In genomic region chr7:17207220-17207619, GRCh38 we compare ENCODE assay signal across 18 cellular contexts.
DNase-seq lines count a peak whose midpoint lies in the region; ATAC-seq, FAIRE-seq and TF ChIP-seq lines count a peak whose summit lies in the region.
"Had no signal": no experiment of that assay in that cellular context is flagged by ENCODE, and none has a peak within 500 bp of the region (broad histone marks: within the 10 kb centered on the region; RNA-seq: fewer than 3 reads in every experiment).

No MANE protein-coding gene starts in this region.

- H3K36me3 ChIP-seq in Caco-2 (ENCODE audit: control insufficient read depth, insufficient read depth, low read length) (no peaks in the 10 kb centered on the region), bronchial epithelial cell (ENCODE audit: control insufficient read depth, insufficient read depth, low read length) (no peaks in the 10 kb centered on the region), keratinocyte (ENCODE audit: control insufficient read depth in 2 of 2, extremely low read depth in 1 of 2, insufficient read depth in 2 of 2, low read length in 2 of 2) (no peaks in the 10 kb centered on the region)
- H3K36me3 ChIP-seq: ovary had no signal

- H3K9me3 Mint-ChIP-seq in Caco-2 (ENCODE audit: unreplicated experiment), result no peaks in the 10 kb centered on the region

- H3K9me1 ChIP-seq in keratinocyte (ENCODE audit: control insufficient read depth, extremely low read depth, insufficient read depth, low read length), result no peaks in the 10 kb centered on the region

- H3K27ac ChIP-seq in keratinocyte (ENCODE audit: control insufficient read depth, insufficient read depth, low read length), result no peak overlapping the region
- H3K27ac ChIP-seq: KMS-11, ovary had no signal

- peaks cover 16% of the 10 kb centered on the region for H3K4me1 Mint-ChIP-seq in Caco-2 (ENCODE audit: low read depth, unreplicated experiment)

- H3K27me3 ChIP-seq in Caco-2 (replicated peaks; ENCODE audit: control insufficient read depth, insufficient read depth, low read length) (no peaks in the 10 kb centered on the region), bronchial epithelial cell (ENCODE audit: control insufficient read depth, insufficient read depth, low read length) (no peaks in the 10 kb centered on the region), keratinocyte (ENCODE audit: control insufficient read depth, extremely low read depth, insufficient read depth, low read length) (no peaks in the 10 kb centered on the region)
- H3K27me3 ChIP-seq: ovary had no signal

- H3K4me3 Mint-ChIP-seq in Caco-2 (ENCODE audit: unreplicated experiment), result no peak overlapping the region
- H3K4me3 Mint-ChIP-seq: activated CD8-positive, alpha-beta T cell treated with anti-CD3 and anti-CD28 coated beads, Interleukin-2, amount 10 ng/mL, durations not matched to agents 7 days and 5 days; WTC11 had no signal

- peaks cover 37% of the 10 kb centered on the region for H3K4me1 ChIP-seq in Caco-2
- H3K4me1 ChIP-seq in keratinocyte (ENCODE audit: control insufficient read depth, extremely low read depth, insufficient read depth, low read length), result peaks cover 15% of the 10 kb centered on the region

- no peaks in the 10 kb centered on the region for H3K36me3 Mint-ChIP-seq in Caco-2 (ENCODE audit: insufficient read depth, unreplicated experiment)
- H3K36me3 Mint-ChIP-seq: WTC11 had no signal

- CTCF ChIA-PET in Caco-2 (lab: Charles Lee), result no interaction called here

- POLR2A ChIA-PET in Caco-2 (lab: Charles Lee), result no interaction called here

- H3K4me3 ChIP-seq in Caco-2 (ENCODE audit: low read depth, low read length), result no peak overlapping the region
- H3K4me3 ChIP-seq in bronchial epithelial cell (ENCODE audit: low read depth, low read length), result no peak overlapping the region
- no peak overlapping the region for H3K4me3 ChIP-seq in keratinocyte (ENCODE audit: control insufficient read depth in 2 of 3, extremely low read depth in 1 of 3, insufficient read depth in 2 of 3, low read depth in 1 of 3, low read length in 3 of 3)
- H3K4me3 ChIP-seq: ovary had no signal

- no peaks in the 10 kb centered on the region for H3K79me2 ChIP-seq in keratinocyte (ENCODE audit: control insufficient read depth, insufficient read depth, low read length)

- dilution Hi-C loops in keratinocyte (cut with MboI; ENCODE audit: extremely low pct_ligation_motif_present, low sequenced_read_pairs), result no loop called here

- H3K9me3 ChIP-seq in Caco-2, result no peaks in the 10 kb centered on the region
- no peaks in the 10 kb centered on the region for H3K9me3 ChIP-seq in keratinocyte (ENCODE audit: control insufficient read depth, low read depth, low read length)
- H3K9me3 ChIP-seq: ovary had no signal

- no peaks in the 10 kb centered on the region for H3K27me3 Mint-ChIP-seq in Caco-2 (ENCODE audit: insufficient read depth, unreplicated experiment)

- no peak for TF ChIP-seq CTCF in Caco-2 (IDR thresholded peaks at IDR 0.05; ENCODE audit: insufficient read depth in 1 of 2, low read depth in 1 of 2, low read length in 1 of 2, severe bottlenecking in 1 of 2, unreplicated experiment in 1 of 2)
- no peak for TF ChIP-seq CTCF in bronchial epithelial cell (IDR thresholded peaks at IDR 0.05; ENCODE audit: insufficient read depth, low read length, severe bottlenecking)
- TF ChIP-seq CTCF in keratinocyte (optimal IDR thresholded peaks at IDR 0.05 in 1 of 3, IDR thresholded peaks at IDR 0.05 in 1 of 3, conservative IDR thresholded peaks at IDR 0.05 in 1 of 3; ENCODE audit: extremely low read depth in 1 of 3, insufficient read depth in 2 of 3, low read length in 3 of 3), result no peak

- intact Hi-C loops in Caco-2 (cut with micrococcal nuclease; ENCODE audit: unreplicated experiment), result no loop called here

- no peak for FAIRE-seq in bronchial epithelial cell (lab: Jason Lieb, UNC)
- peak; percentile 90 for FAIRE-seq in keratinocyte (lab: Jason Lieb, UNC)

- BruUV-seq in Caco-2 (replicated peaks; lab: Mats Ljungman, UMichigan), result no TSS peak

- no peak for ATAC-seq in GM21825 (IDR thresholded peaks at IDR 0.05; ENCODE audit: unreplicated experiment)
- ATAC-seq: activated CD8-positive, alpha-beta T cell treated with anti-CD3 and anti-CD28 coated beads, Interleukin-2, amount 10 ng/mL, durations not matched to agents 7 days and 5 days; WTC11 had no signal

- no peak overlapping the region for H3K9ac ChIP-seq in keratinocyte (ENCODE audit: control insufficient read depth, extremely low read depth, insufficient read depth, low read length)
- H3K9ac ChIP-seq: KMS-11 had no signal

- H3K27ac Mint-ChIP-seq in Caco-2 (ENCODE audit: unreplicated experiment), result no peak overlapping the region
- H3K27ac Mint-ChIP-seq: activated CD8-positive, alpha-beta T cell treated with anti-CD3 and anti-CD28 coated beads, Interleukin-2, amount 10 ng/mL, durations not matched to agents 7 days and 5 days; WTC11 had no signal

- H4K20me1 ChIP-seq in keratinocyte (ENCODE audit: control insufficient read depth, extremely low read depth, insufficient read depth, low read length), result no peaks in the 10 kb centered on the region

- peak overlapping the region; percentile 50 for H3K4me2 ChIP-seq in keratinocyte (ENCODE audit: control insufficient read depth, extremely low read depth, insufficient read depth, low read depth, low read length)
- H3K4me2 ChIP-seq: KMS-11 had no signal

- no peak overlapping the region for H2AFZ ChIP-seq in keratinocyte (ENCODE audit: control insufficient read depth, low read length)

- DNase-seq in Caco-2 (peak; percentile 24 to 65), LoVo (ENCODE audit: low spot score) (peak; percentile 49), bronchial epithelial cell (ENCODE audit: low read depth) (peak; percentile 96), keratinocyte (ENCODE audit: low read depth, low spot score) (no peak), RKO (ENCODE audit: low spot score) (no peak), GM19240 (ENCODE audit: insufficient read length, low spot score) (no peak)
- no peak for DNase-seq in stimulated activated CD4-positive, alpha-beta T cell treated with anti-CD3 and anti-CD28 coated beads, Interleukin-1b, Interleukin-23, amount 100 ng/mL, for 48 hours
- DNase-seq: activated CD8-positive, alpha-beta T cell treated with anti-CD3 and anti-CD28 coated beads, Interleukin-2, amount 10 ng/mL, durations not matched to agents 7 days and 5 days; effector memory CD4-positive, alpha-beta T cell; NCI-H1105 treated with DMSO at 0.1 percent for 48 hours; NCI-H2227 treated with DMSO at 0.1 percent for 48 hours; ovary; SHP77; stimulated activated CD4-positive, alpha-beta T cell treated with anti-CD3 and anti-CD28 coated beads, Interleukin-4, amount 100 ng/mL, for 24 hours; T-helper 1 cell had no signal

Comparison
In these comparisons a context has a peak if more than half of its experiments do, and no peak if none do; other contexts are left out.
1. DNase-seq: peak in Caco-2 (2 of 2), LoVo (single experiment) and bronchial epithelial cell (single experiment); none in keratinocyte (single experiment), stimulated activated CD4-positive, alpha-beta T cell treated with anti-CD3 and anti-CD28 coated beads, Interleukin-1b, Interleukin-23, amount 100 ng/mL, for 48 hours (single experiment), RKO (single experiment) and GM19240 (single experiment).